Comparison of ENCODE assay signal across 8 cellular contexts in genomic region chr19:16470541-16470910, GRCh38. TPM values are rescaled to one million over a fixed set of nuclear protein-coding genes. Genes with fewer than 3 reads are reported as not detected.
A peak's percentile ranks its signal among the peaks of the same experiment; 100 is the strongest.
DNase-seq lines count a peak whose midpoint lies in the region; FAIRE-seq and TF ChIP-seq lines count a peak whose summit lies in the region.

No MANE protein-coding gene starts in this region.

- FAIRE-seq in D721Med (lab: Jason Lieb, UNC) = no peak

- no peak overlapping the region for H3K27ac ChIP-seq in duodenal mucosa (ENCODE audit: low read depth, low read length)

- H2AFZ ChIP-seq in neuron (ENCODE audit: low read depth, low read length) = no peak overlapping the region

- DNase-seq in D721Med (ENCODE audit: insufficient read length, low spot score) (peak; percentile 68), NCI-H69 (lab: John Stamatoyannopoulos, UW) (peak; percentile 48), NCI-H1694 treated with DMSO at 0.1 percent for 48 hours (lab: John Stamatoyannopoulos, UW) (no peak), A172 (ENCODE audit: low spot score) (no peak), head of caudate nucleus (no peak), foreskin melanocyte (no peak)

- intact Hi-C loops in head of caudate nucleus (cut with DNase I) = loop anchor here (5.0 kb wide), 1 partner anchor 72 kb away; the partner anchor contains the start of gene CHERP

- H3K36me3 ChIP-seq in duodenal mucosa (ENCODE audit: control insufficient read depth in 1 of 2, insufficient read depth in 2 of 2, low read length in 2 of 2) (no peaks in the 10 kb centered on the region), neuron (ENCODE audit: insufficient read depth, low read length) (peaks cover under 1% of the 10 kb centered on the region)

- no peaks in the 10 kb centered on the region for H3K27me3 ChIP-seq in duodenal mucosa (ENCODE audit: control insufficient read depth in 1 of 2, insufficient read depth in 2 of 2, low read length in 2 of 2)
- no peaks in the 10 kb centered on the region for H3K27me3 ChIP-seq in neuron (ENCODE audit: insufficient read depth, low read length)

- H3K9me3 ChIP-seq in duodenal mucosa (ENCODE audit: control insufficient read depth in 1 of 2, low read length in 2 of 2) = peaks cover 0 to 2% of the 10 kb centered on the region in 2 donors
- no peaks in the 10 kb centered on the region for H3K9me3 ChIP-seq in neuron (ENCODE audit: low read length)

- peak overlapping the region in 1 of 2 donors; percentile 70 for H3K9ac ChIP-seq in duodenal mucosa (ENCODE audit: low read depth in 1 of 2, low read length in 2 of 2)

- TF ChIP-seq CTCF in D721Med (IDR thresholded peaks at IDR 0.05; ENCODE audit: insufficient read depth, missing control alignments) = no peak

- H3K4me1 ChIP-seq in duodenal mucosa (ENCODE audit: control insufficient read depth in 1 of 2, insufficient read depth in 2 of 2, low read length in 2 of 2) (peaks cover 8 to 22% of the 10 kb centered on the region in 2 donors), neuron (ENCODE audit: insufficient read depth, low read length) (peaks cover 21% of the 10 kb centered on the region)

- H3K4me3 ChIP-seq in duodenal mucosa (ENCODE audit: low read depth in 1 of 2, low read length in 2 of 2) (peak overlapping the region; percentile 90 to 95), neuron (ENCODE audit: low read length) (peak overlapping the region; percentile 92)

RNA-seq across cellular contexts. Expression of gene EPS15L1, which starts 1.2 kb away (rescaled TPM):
- 9.4 and 12.3 TPM in 2 replicates for total RNA-seq in A172 (2014; rRNA removed; shearing (Covaris generic))

RNA-seq across cellular contexts. Expression of gene CALR3, which starts 25.4 kb away (rescaled TPM):
- total RNA-seq in A172 (2014; rRNA removed; shearing (Covaris generic)) = not detected in 2 replicates

RNA-seq across cellular contexts. Expression of gene C19orf44, which starts 25.7 kb away (rescaled TPM):
- total RNA-seq in A172 (2014; rRNA removed; shearing (Covaris generic)) = 3.4 and 4.2 TPM in 2 replicates

Comparison
In these comparisons a context has a peak if more than half of its experiments do, and no peak if none do; other contexts are left out.
1. DNase-seq: peak in D721Med (single experiment) and NCI-H69 (single experiment); none in NCI-H1694 treated with DMSO at 0.1 percent for 48 hours (single experiment), A172 (single experiment), head of caudate nucleus (0 of 42) and foreskin melanocyte (single experiment).